28 cellular contexts compared by ENCODE assay signal in the genomic region with DNA sequence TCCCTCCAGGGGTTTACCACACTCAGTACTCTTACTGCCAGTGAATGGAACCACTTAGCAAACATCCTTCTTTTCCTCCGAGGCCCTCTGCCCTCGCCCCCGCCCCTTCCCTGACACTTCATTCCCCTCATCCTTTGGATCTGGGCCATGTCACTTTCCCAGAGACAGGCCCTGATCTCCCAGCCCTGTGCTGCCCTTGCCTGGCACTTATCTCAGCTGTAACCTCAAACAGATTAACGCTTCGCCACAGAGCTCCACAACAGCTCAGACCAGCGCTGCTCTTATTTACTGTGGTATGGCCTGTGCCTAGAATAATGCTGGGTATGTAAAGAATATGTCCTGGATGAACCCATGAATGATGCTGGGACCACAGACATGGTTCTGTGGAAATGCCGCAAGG.
A peak's percentile ranks its signal among the peaks of the same experiment; 100 is the strongest.
DNase-seq lines count a peak whose midpoint lies in the region; ATAC-seq and TF ChIP-seq lines count a peak whose summit lies in the region.
"Had no signal": no experiment of that assay in that cellular context is flagged by ENCODE, and none has a peak within 500 bp of the region (broad histone marks: within the 10 kb centered on the region; RNA-seq: fewer than 3 reads in every experiment).

No MANE protein-coding gene starts in this region.

- TF ChIP-seq CTCF in IMR-90 (conservative IDR thresholded peaks at IDR 0.05; ENCODE audit: low read depth, low read length): no peak

- H2BK5ac ChIP-seq in IMR-90 (ENCODE audit: low read depth, low read length, poor library complexity, severe bottlenecking): no peak overlapping the region

- H3K9me1 ChIP-seq in IMR-90 (ENCODE audit: insufficient read depth, low read length): 0 out of 2 replicates have a peak, but pooled peaks cover 5% of the 10 kb centered on the region

- no peaks in the 10 kb centered on the region for H3K27me3 ChIP-seq in IMR-90 (ENCODE audit: control insufficient read depth, insufficient read depth, low read length)
- H3K27me3 ChIP-seq: BE2C, esophagus muscularis mucosa, foreskin keratinocyte, SJCRH30, tibial artery had no signal

- peak overlapping the region; percentile 60; the same call in 1 of the 2 replicates for H3K14ac ChIP-seq in IMR-90 (replicated peaks; ENCODE audit: low read depth, low read length)

- in situ Hi-C loops in IMR-90 (cut with MboI; ENCODE audit: low sequenced_read_pairs): no loop called here

- no peak overlapping the region for H3K4me3 Mint-ChIP-seq in T-helper 2 cell treated with Interferon-gamma antibody and Interleukin-4, amounts not matched to agents 5 μg/mL and 100 μg/mL, for 36 hours
- H3K4me3 Mint-ChIP-seq: activated naive CD8-positive, alpha-beta T cell treated with anti-CD3 and anti-CD28 coated beads, Interleukin-2, amount 50 U/mL, for 24 hours; CD8-positive, alpha-beta T cell; naive B cell had no signal

- H3K9me3 ChIP-seq in IMR-90 (ENCODE audit: control insufficient read depth, insufficient read depth, low read length): no peaks in the 10 kb centered on the region
- H3K9me3 ChIP-seq in mesodermal cell (ENCODE audit: control insufficient read depth, low read length): no peaks in the 10 kb centered on the region
- H3K9me3 ChIP-seq: BE2C, HAP-1, SJCRH30, tibial artery had no signal

- H3K4me1 Mint-ChIP-seq in T-helper 2 cell treated with Interferon-gamma antibody and Interleukin-4, amounts not matched to agents 5 μg/mL and 100 μg/mL, for 36 hours (ENCODE audit: low read depth): peaks cover 13% of the 10 kb centered on the region
- H3K4me1 Mint-ChIP-seq: activated naive CD8-positive, alpha-beta T cell treated with anti-CD3 and anti-CD28 coated beads, Interleukin-2, amount 50 U/mL, for 24 hours; naive B cell had no signal

- dilution Hi-C loops in IMR-90 (cut with HindIII; ENCODE audit: low sequenced_read_pairs, unreplicated experiment): no loop called here

- no peak overlapping the region for H2AK9ac ChIP-seq in IMR-90 (replicated peaks; ENCODE audit: low read depth, low read length, poor library complexity)

- H3K56ac ChIP-seq in IMR-90 (ENCODE audit: extremely low read depth, insufficient read depth, low read length): no peak overlapping the region

- no peaks in the 10 kb centered on the region for H3K36me3 Mint-ChIP-seq in T-helper 2 cell treated with Interferon-gamma antibody and Interleukin-4, amounts not matched to agents 5 μg/mL and 100 μg/mL, for 36 hours (ENCODE audit: low read depth)
- H3K36me3 Mint-ChIP-seq: CD8-positive, alpha-beta T cell had no signal

- H3K27me3 Mint-ChIP-seq in T-helper 2 cell treated with Interferon-gamma antibody and Interleukin-4, amounts not matched to agents 5 μg/mL and 100 μg/mL, for 36 hours (ENCODE audit: low read depth): peaks cover 3% of the 10 kb centered on the region
- H3K27me3 Mint-ChIP-seq: activated naive CD8-positive, alpha-beta T cell treated with anti-CD3 and anti-CD28 coated beads, Interleukin-2, amount 50 U/mL, for 24 hours; naive B cell; progenitor cell of endocrine pancreas had no signal

- DNase-seq in DMS53 treated with DMSO at 0.1 percent for 48 hours (lab: John Stamatoyannopoulos, UW; ENCODE audit: unreplicated experiment) (peak; percentile 48), IMR-90 (no peak), NCI-H510A treated with DMSO at 0.1 percent for 48 hours (lab: John Stamatoyannopoulos, UW) (peak; percentile 95), NOMO-1 (lab: John Stamatoyannopoulos, UW; ENCODE audit: unreplicated experiment in 2 of 2) (no peak)
- no peak for DNase-seq in T-helper 2 cell treated with Interferon-gamma antibody and Interleukin-4, amounts not matched to agents 5 μg/mL and 100 μg/mL, for 36 hours (ENCODE audit: low spot score)
- no peak for DNase-seq in activated CD4-positive, alpha-beta T cell treated with anti-CD3 and anti-CD28 coated beads, Interleukin-2, amount 50 U/mL, for 1 hour
- DNase-seq: activated CD4-positive, CD25-positive, alpha-beta regulatory T cell; activated naive CD4-positive, alpha-beta T cell; activated naive CD8-positive, alpha-beta T cell treated with anti-CD3 and anti-CD28 coated beads, Interleukin-2, amount 50 U/mL, for 24 hours; activated T-cell treated with anti-CD3 and anti-CD28 coated beads, Interleukin-2, amount 50 U/mL, for 48 hours; BE2C; CD8-positive, alpha-beta T cell; DMS 273 treated with DMSO at 0.1 percent for 48 hours; foreskin keratinocyte; GDM1; head of caudate nucleus; midbrain; naive B cell; NCI-H774; nucleus accumbens; SJCRH30; stimulated activated CD4-positive, alpha-beta T cell treated with anti-CD3 and anti-CD28 coated beads, Interleukin-4, amount 100 ng/mL, for 24 hours; T-helper 1 cell; tibial artery had no signal

- peak overlapping the region; percentile 45; the same call in 2 of the 3 replicates for H2BK15ac ChIP-seq in IMR-90 (ENCODE audit: low read depth, low read length)

- H3K4ac ChIP-seq in IMR-90 (ENCODE audit: low read depth, low read length): peak overlapping the region; percentile 54; the same call in 1 of the 2 replicates

- no peak overlapping the region for H3K4me3 ChIP-seq in IMR-90 (ENCODE audit: insufficient read depth, low read depth, low read length)
- no peak overlapping the region for H3K4me3 ChIP-seq in mesodermal cell (ENCODE audit: extremely low read depth, insufficient read depth, low read length, poor library complexity, severe bottlenecking)
- H3K4me3 ChIP-seq: esophagus muscularis mucosa, HAP-1, SJCRH30, tibial artery had no signal

- H3K18ac ChIP-seq in IMR-90 (ENCODE audit: low read depth, low read length): no peak overlapping the region

- WGBS in IMR-90 (ENCODE audit: extremely low coverage in 2 of 2, insufficient read length in 1 of 2), 2 experiments: 93% methylated on average over 6 of the region's 7 CpGs; no CpG with 5 or more reads in 1 of the 2 experiments
- WGBS in mesodermal cell (ENCODE audit: insufficient coverage in 2 of 2), 2 experiments: 48 to 49% methylated on average over 3 to 4 of the region's 7 CpGs

- no peak overlapping the region for H3K23ac ChIP-seq in IMR-90 (ENCODE audit: low read depth, low read length)

- H3K36me3 ChIP-seq in IMR-90 (ENCODE audit: control insufficient read depth, insufficient read depth, low read length): no peaks in the 10 kb centered on the region
- no peaks in the 10 kb centered on the region for H3K36me3 ChIP-seq in mesodermal cell (ENCODE audit: control insufficient read depth, insufficient read depth, low read length)
- H3K36me3 ChIP-seq: BE2C, esophagus muscularis mucosa, HAP-1, SJCRH30, tibial artery had no signal

- peak overlapping the region; percentile 66 for H2AK5ac ChIP-seq in IMR-90 (ENCODE audit: low read depth, low read length)

- H2AFZ ChIP-seq in IMR-90 (replicated peaks; ENCODE audit: low read length, poor library complexity): no peak overlapping the region

- H3K27ac ChIP-seq in IMR-90 (ENCODE audit: insufficient read depth, low read length) (no peak overlapping the region), mesodermal cell (ENCODE audit: low read depth, low read length, severe bottlenecking) (peak overlapping the region; percentile 47)
- H3K27ac ChIP-seq: esophagus muscularis mucosa, foreskin keratinocyte, SJCRH30, tibial artery had no signal

- no peak for TF ChIP-seq POLR2A in IMR-90 (IDR thresholded peaks at IDR 0.05; ENCODE audit: low read depth, low read length)

- no peaks in the 10 kb centered on the region for H3K9me3 Mint-ChIP-seq in T-helper 2 cell treated with Interferon-gamma antibody and Interleukin-4, amounts not matched to agents 5 μg/mL and 100 μg/mL, for 36 hours

- no peak overlapping the region for H4K5ac ChIP-seq in IMR-90 (ENCODE audit: low read depth, low read length)

- CTCF ChIA-PET in IMR-90 (lab: Yijun Ruan, JAX): no interaction called here

- no peaks in the 10 kb centered on the region for H4K20me1 ChIP-seq in IMR-90 (ENCODE audit: insufficient read depth, low read length)

- no peak overlapping the region for H3K4me2 ChIP-seq in IMR-90 (ENCODE audit: low read depth, low read length)

- H3K27ac Mint-ChIP-seq in T-helper 2 cell treated with Interferon-gamma antibody and Interleukin-4, amounts not matched to agents 5 μg/mL and 100 μg/mL, for 36 hours: no peak overlapping the region
- H3K27ac Mint-ChIP-seq: activated naive CD8-positive, alpha-beta T cell treated with anti-CD3 and anti-CD28 coated beads, Interleukin-2, amount 50 U/mL, for 24 hours; CD8-positive, alpha-beta T cell; progenitor cell of endocrine pancreas had no signal

- H3K4me1 ChIP-seq in IMR-90 (ENCODE audit: control insufficient read depth, insufficient read depth, low read length): peaks cover 12% of the 10 kb centered on the region
- peaks cover 26% of the 10 kb centered on the region for H3K4me1 ChIP-seq in mesodermal cell (ENCODE audit: control insufficient read depth, insufficient read depth, low read length, poor library complexity, severe bottlenecking)
- H3K4me1 ChIP-seq: BE2C, HAP-1, SJCRH30, tibial artery had no signal

- POLR2A ChIA-PET in IMR-90 (lab: Charles Lee; ENCODE audit: unreplicated experiment): no interaction called here

- no peak for TF ChIP-seq RAD21 in IMR-90 (IDR thresholded peaks at IDR 0.05; ENCODE audit: low read length)

- H3K79me1 ChIP-seq in IMR-90 (ENCODE audit: low read depth in 1 of 2, low read length in 2 of 2): no peaks in the 10 kb centered on the region

- peak overlapping the region; percentile 72 for H2BK20ac ChIP-seq in IMR-90 (ENCODE audit: low read depth, low read length)

- intact Hi-C loops in IMR-90 (cut with micrococcal nuclease): no loop called here

- peak overlapping the region; percentile 74 for H2BK120ac ChIP-seq in IMR-90 (ENCODE audit: low read depth, low read length)

- H3K9ac ChIP-seq in IMR-90 (ENCODE audit: low read depth, low read length): no peak overlapping the region

- H4K8ac ChIP-seq in IMR-90 (ENCODE audit: low read depth in 2 of 2, low read length in 2 of 2): 0 out of 4 replicates have a peak overlapping the region, but pooled peaks of 1 of the 2 experiments have one; percentile 9

- peak overlapping the region; percentile 47 for H4K91ac ChIP-seq in IMR-90 (ENCODE audit: insufficient read depth, low read depth, low read length)

- no peak for ATAC-seq in IMR-90 (ENCODE audit: low read depth)
- ATAC-seq: activated naive CD8-positive, alpha-beta T cell treated with anti-CD3 and anti-CD28 coated beads, Interleukin-2, amount 50 U/mL, for 24 hours; CD8-positive, alpha-beta T cell; foreskin keratinocyte had no signal

- BruUV-seq in IMR-90 (replicated peaks; lab: Mats Ljungman, UMichigan): no TSS peak

TF ChIP-seq in IMR-90, 13 proteins besides CTCF, POLR2A, EP300 and RAD21:
- no peak for TF ChIP-seq CHD1 (IDR thresholded peaks at IDR 0.05; ENCODE audit: low read depth, low read length)
- TF ChIP-seq RFX5 (IDR thresholded peaks at IDR 0.05; ENCODE audit: low read depth, low read length): no peak
- TF ChIP-seq CEBPB (IDR thresholded peaks at IDR 0.05; ENCODE audit: low read depth, low read length): no peak
- no peak for TF ChIP-seq RCOR1 (IDR thresholded peaks at IDR 0.05; ENCODE audit: insufficient replicate concordance, low read length)
- no peak for TF ChIP-seq FOS (IDR thresholded peaks at IDR 0.05; ENCODE audit: low read depth, low read length)

Comparison
In these comparisons a context has a peak if more than half of its experiments do, and no peak if none do; other contexts are left out.
1. DNase-seq: peak in DMS53 treated with DMSO at 0.1 percent for 48 hours (single experiment) and NCI-H510A treated with DMSO at 0.1 percent for 48 hours (single experiment); none in IMR-90 (single experiment), NOMO-1 (0 of 2), T-helper 2 cell treated with Interferon-gamma antibody and Interleukin-4, amounts not matched to agents 5 μg/mL and 100 μg/mL, for 36 hours (single experiment) and activated CD4-positive, alpha-beta T cell treated with anti-CD3 and anti-CD28 coated beads, Interleukin-2, amount 50 U/mL, for 1 hour (single experiment).